ENCODE assay signal across 22 cellular contexts in the genomic region with DNA sequence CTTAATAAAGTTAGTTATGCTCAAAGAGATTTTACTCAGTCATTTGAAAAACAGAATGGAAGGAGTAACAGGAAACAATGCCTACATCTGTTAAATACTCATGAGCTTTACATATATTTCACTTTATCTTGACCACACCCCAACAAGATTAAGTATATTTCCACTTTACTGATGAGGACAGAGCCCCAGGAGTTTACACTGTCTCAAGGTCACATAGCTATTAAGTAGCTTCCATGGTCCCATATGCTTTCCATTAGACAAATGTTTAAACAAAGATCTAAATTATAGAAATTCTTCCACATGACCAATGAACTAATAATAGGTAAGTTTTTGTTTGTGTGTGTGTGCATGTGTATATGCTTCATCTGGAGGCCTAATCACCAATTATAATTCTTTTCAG. TPM values are rescaled to one million over a fixed set of nuclear protein-coding genes. Genes with fewer than 3 reads are reported as not detected.
DNase-seq lines count a peak whose midpoint lies in the region; TF ChIP-seq lines count a peak whose summit lies in the region.
"Had no signal": no experiment of that assay in that cellular context is flagged by ENCODE, and none has a peak within 500 bp of the region (broad histone marks: within the 10 kb centered on the region; RNA-seq: fewer than 3 reads in every experiment).

No MANE protein-coding gene starts in this region.

- peaks cover 38% of the 10 kb centered on the region for H3K4me1 ChIP-seq in A673 (ENCODE audit: insufficient read depth, low read length, poor library complexity, severe bottlenecking)
- peaks cover 0 to 25% (median 0%) of the 10 kb centered on the region in 4 donors for H3K4me1 ChIP-seq in Peyer's patch

- DNase-seq in A673 (ENCODE audit: low spot score): no peak
- no peak for DNase-seq in HFFc6
- DNase-seq in WERI-Rb-1: no peak
- no peak for DNase-seq in osteocyte (ENCODE audit: extremely low spot score, unreplicated experiment)
- DNase-seq in GM19238 (ENCODE audit: insufficient read length, low spot score): no peak
- no peak for DNase-seq in UCSD-AML1 (lab: John Stamatoyannopoulos, UW; ENCODE audit: unreplicated experiment)
- no peak for DNase-seq in AG08396 (ENCODE audit: low spot score)
- DNase-seq in Peyer's patch: no peak
- DNase-seq: activated CD8-positive, alpha-beta T cell treated with anti-CD3 and anti-CD28 coated beads for 36 hours; activated naive CD4-positive, alpha-beta T cell treated with anti-CD3 and anti-CD28 coated beads, Interleukin-2, amount 10 ng/mL, durations not matched to agents 7 days and 5 days; activated T-cell treated with anti-CD3 and anti-CD28 coated beads, Interleukin-2, amount 50 U/mL, for 1 hour; CD8-positive, alpha-beta memory T cell; DMS79 treated with DMSO at 0.1 percent for 48 hours; foreskin keratinocyte; KBM-7; kidney; NCI-H187 treated with DMSO at 0.1 percent for 48 hours; NCI-H345; spleen had no signal

- H3K9me3 ChIP-seq in A673 (ENCODE audit: low read depth, low read length, poor library complexity, severe bottlenecking): no peaks in the 10 kb centered on the region
- no peaks in the 10 kb centered on the region for H3K9me3 ChIP-seq in WERI-Rb-1 (ENCODE audit: severe bottlenecking)
- no peaks in the 10 kb centered on the region for H3K9me3 ChIP-seq in Peyer's patch
- H3K9me3 ChIP-seq: ascending aorta, spleen, suprapubic skin had no signal

- H3K27me3 Mint-ChIP-seq in HFFc6 (ENCODE audit: insufficient read depth): no peaks in the 10 kb centered on the region; the same call in 1 of the 2 replicates
- H3K27me3 Mint-ChIP-seq in osteocyte (ENCODE audit: unreplicated experiment): no peaks in the 10 kb centered on the region
- H3K27me3 Mint-ChIP-seq: activated CD8-positive, alpha-beta T cell treated with anti-CD3 and anti-CD28 coated beads for 36 hours; activated naive CD4-positive, alpha-beta T cell treated with anti-CD3 and anti-CD28 coated beads, Interleukin-2, amount 10 ng/mL, durations not matched to agents 7 days and 5 days; CD8-positive, alpha-beta memory T cell; natural killer cell treated with Interleukin-12 subunit alpha and Interleukin-12 subunit beta and Interleukin-15 and Interleukin-18, amount 100 ng/mL, for 72 hours had no signal

- no peak for TF ChIP-seq POLR2A in Peyer's patch (IDR thresholded peaks at IDR 0.05)

- no peaks in the 10 kb centered on the region for H3K27me3 ChIP-seq in A673 (replicated peaks; ENCODE audit: insufficient read depth, low read depth, low read length, poor library complexity)
- no peaks in the 10 kb centered on the region for H3K27me3 ChIP-seq in WERI-Rb-1 (ENCODE audit: insufficient read depth, low read depth, severe bottlenecking)
- no peaks in the 10 kb centered on the region for H3K27me3 ChIP-seq in Peyer's patch
- H3K27me3 ChIP-seq: ascending aorta, foreskin keratinocyte, spleen, suprapubic skin had no signal

- H3K36me3 Mint-ChIP-seq in HFFc6 (ENCODE audit: low read depth) (no peaks in the 10 kb centered on the region), osteocyte (ENCODE audit: unreplicated experiment) (no peaks in the 10 kb centered on the region)
- H3K36me3 Mint-ChIP-seq: activated naive CD4-positive, alpha-beta T cell treated with anti-CD3 and anti-CD28 coated beads, Interleukin-2, amount 10 ng/mL, durations not matched to agents 7 days and 5 days; natural killer cell treated with Interleukin-12 subunit alpha and Interleukin-12 subunit beta and Interleukin-15 and Interleukin-18, amount 100 ng/mL, for 72 hours had no signal

- H3K4me3 ChIP-seq in A673 (ENCODE audit: low read depth, low read length, poor library complexity, severe bottlenecking) (no peak overlapping the region), WERI-Rb-1 (ENCODE audit: low read depth, low read length) (no peak overlapping the region), Peyer's patch (no peak overlapping the region)
- H3K4me3 ChIP-seq: ascending aorta, spleen, suprapubic skin had no signal

- H3K9me3 Mint-ChIP-seq in HFFc6 (no peaks in the 10 kb centered on the region), osteocyte (ENCODE audit: unreplicated experiment) (no peaks in the 10 kb centered on the region)
- H3K9me3 Mint-ChIP-seq: activated CD8-positive, alpha-beta T cell treated with anti-CD3 and anti-CD28 coated beads for 36 hours; activated naive CD4-positive, alpha-beta T cell treated with anti-CD3 and anti-CD28 coated beads, Interleukin-2, amount 10 ng/mL, durations not matched to agents 7 days and 5 days; CD8-positive, alpha-beta memory T cell; natural killer cell treated with Interleukin-12 subunit alpha and Interleukin-12 subunit beta and Interleukin-15 and Interleukin-18, amount 100 ng/mL, for 72 hours had no signal

- BruUV-seq in A673 (replicated peaks; lab: Mats Ljungman, UMichigan): no TSS peak

- H3K27ac ChIP-seq in A673 (ENCODE audit: low read depth, low read length, poor library complexity, severe bottlenecking): peak overlapping the region; percentile 40
- peak overlapping the region; percentile 76 for H3K27ac ChIP-seq in WERI-Rb-1
- H3K27ac ChIP-seq in Peyer's patch: no peak overlapping the region
- H3K27ac ChIP-seq: ascending aorta, foreskin keratinocyte, spleen, suprapubic skin had no signal

- TF ChIP-seq CTCF in A673 (conservative IDR thresholded peaks at IDR 0.05; ENCODE audit: low read depth, low read length) (no peak), HFFc6 (IDR thresholded peaks at IDR 0.05) (no peak), WERI-Rb-1 (IDR thresholded peaks at IDR 0.05; ENCODE audit: low read depth, low read length) (no peak), osteocyte (IDR thresholded peaks at IDR 0.05) (no peak), Peyer's patch (IDR thresholded peaks at IDR 0.05) (no peak)

- H3K27ac Mint-ChIP-seq in HFFc6 (peak overlapping the region; percentile 35), osteocyte (ENCODE audit: unreplicated experiment) (peak overlapping the region; percentile 55)
- H3K27ac Mint-ChIP-seq: activated CD8-positive, alpha-beta T cell treated with anti-CD3 and anti-CD28 coated beads for 36 hours; activated naive CD4-positive, alpha-beta T cell treated with anti-CD3 and anti-CD28 coated beads, Interleukin-2, amount 10 ng/mL, durations not matched to agents 7 days and 5 days had no signal

- CTCF ChIA-PET in A673 (lab: Charles Lee): interaction anchor here (0.6 to 0.8 kb wide), 3 partner anchors 77 to 1083 kb away, joined by 5 read pairs; no protein-coding TSS in a partner anchor

- H3K36me3 ChIP-seq in A673 (ENCODE audit: insufficient read depth, low read length, poor library complexity, severe bottlenecking) (no peaks in the 10 kb centered on the region), WERI-Rb-1 (no peaks in the 10 kb centered on the region), Peyer's patch (no peaks in the 10 kb centered on the region)
- H3K36me3 ChIP-seq: ascending aorta, spleen, suprapubic skin had no signal

- intact Hi-C loops in A673 (cut with micrococcal nuclease; ENCODE audit: unreplicated experiment): no loop called here

- H3K4me1 Mint-ChIP-seq in HFFc6 (ENCODE audit: low read depth) (peaks cover 72% of the 10 kb centered on the region), osteocyte (ENCODE audit: unreplicated experiment) (peaks cover 64% of the 10 kb centered on the region)

- H3K4me3 Mint-ChIP-seq in HFFc6: peak overlapping the region; percentile 60
- no peak overlapping the region for H3K4me3 Mint-ChIP-seq in osteocyte (ENCODE audit: unreplicated experiment)
- H3K4me3 Mint-ChIP-seq: activated CD8-positive, alpha-beta T cell treated with anti-CD3 and anti-CD28 coated beads for 36 hours; activated naive CD4-positive, alpha-beta T cell treated with anti-CD3 and anti-CD28 coated beads, Interleukin-2, amount 10 ng/mL, durations not matched to agents 7 days and 5 days; CD8-positive, alpha-beta memory T cell; natural killer cell treated with Interleukin-12 subunit alpha and Interleukin-12 subunit beta and Interleukin-15 and Interleukin-18, amount 100 ng/mL, for 72 hours had no signal

- POLR2A ChIA-PET in A673 (lab: Charles Lee; ENCODE audit: low non-redundant PET): no interaction called here

RNA-seq across cellular contexts. Expression of gene MRTFA, which starts 30.2 kb away (rescaled TPM):
- 35.8 and 41.2 TPM in 2 replicates for total RNA-seq in A673 (2021)
- 10 to 100 TPM; 36.4 to 48.7 (median 42.2) TPM for total RNA-seq in HFFc6 (2021; fragmentation: NEBNext Ultra II Directional; extraction: Animal tissue kit (Norgen Biotek cat#: 25700))
- 59.0 and 71.9 TPM in 2 replicates for total RNA-seq in osteocyte
- 10 to 100 TPM; 36.3 to 98.2 (median 78.1) TPM for total RNA-seq in Peyer's patch

Comparison
In these comparisons a context has a peak if more than half of its experiments do, and no peak if none do; other contexts are left out.
1. H3K27ac ChIP-seq: peak in A673 (single experiment) and WERI-Rb-1 (single experiment); none in Peyer's patch (0 of 4).